1 cellular context compared by ENCODE assay signal in genomic region chr18:2979871-2980606, GRCh38.
TF ChIP-seq lines count a peak whose summit lies in the region.

No MANE protein-coding gene starts in this region.

TF ChIP-seq in K562, 482 proteins besides CTCF, POLR2A, EP300 and RAD21 (continued from another document):
- no peak for TF ChIP-seq ZFP91 (CRISPR knock-in tag; IDR thresholded peaks at IDR 0.05)
